In the genomic region with DNA sequence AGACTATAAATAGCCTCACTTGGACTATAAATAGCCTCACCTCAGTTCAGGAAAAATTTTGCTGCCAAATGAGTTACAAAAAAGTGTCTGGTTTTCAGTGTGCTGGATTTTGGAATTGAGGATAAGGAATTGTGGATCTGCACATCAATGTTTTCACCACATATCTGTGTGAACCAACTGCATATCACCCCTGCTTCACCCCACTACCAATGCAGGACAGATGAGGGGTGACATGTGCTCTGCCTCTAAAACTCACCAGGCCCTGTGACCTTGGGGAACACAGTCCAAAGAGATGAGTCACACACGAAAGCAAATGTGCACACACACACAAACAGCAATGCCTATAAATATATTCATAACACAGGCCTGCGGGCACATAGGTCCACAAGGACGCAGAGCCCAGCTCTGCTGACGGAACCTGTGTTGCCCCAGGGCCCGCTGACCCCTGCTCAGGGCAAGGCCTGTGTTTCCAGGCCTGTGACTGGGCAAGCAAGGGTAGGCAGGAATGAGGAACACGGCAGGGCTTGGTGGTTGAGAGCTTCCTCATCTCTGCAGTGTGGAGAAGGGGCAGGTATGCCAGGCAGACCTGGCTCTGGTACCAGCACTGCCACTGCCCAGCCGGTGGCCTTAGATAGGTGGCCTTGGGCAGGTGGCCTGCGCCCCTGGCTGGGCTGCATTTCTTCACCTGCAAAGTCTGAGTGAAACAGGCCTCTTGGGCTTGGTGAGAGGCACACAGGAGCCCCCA, we compare ENCODE assay signal across 8 cellular contexts.
DNase-seq lines count a peak whose midpoint lies in the region; ATAC-seq and TF ChIP-seq lines count a peak whose summit lies in the region.

No MANE protein-coding gene starts in this region.

- no peak for DNase-seq in activated T-cell treated with anti-CD3 and anti-CD28 coated beads, Interleukin-2, amount 50 U/mL, for 72 hours
- DNase-seq in activated T-cell treated with anti-CD3 and anti-CD28 coated beads, Interleukin-2, amount 50 U/mL, for 1 hour: no peak
- DNase-seq in WTC11 (ENCODE audit: low spot score) (no peak), right cardiac atrium (peak in 2 of 3 donors; percentile 69 to 70), tibial artery (peak; percentile 57 to 89), islet precursor cell (no peak)
- no peak for DNase-seq in activated CD8-positive, alpha-beta memory T cell treated with anti-CD3 and anti-CD28 coated beads for 24 hours
- no peak for DNase-seq in effector memory CD8-positive, alpha-beta T cell

- H3K9me3 ChIP-seq in right cardiac atrium (ENCODE audit: control insufficient read depth, low read length) (no peaks in the 10 kb centered on the region), tibial artery (no peaks in the 10 kb centered on the region)

- no peak overlapping the region for H3K4me3 ChIP-seq in right cardiac atrium (ENCODE audit: low read length)
- no peak overlapping the region for H3K4me3 ChIP-seq in tibial artery

- H3K27me3 Mint-ChIP-seq in activated T-cell treated with anti-CD3 and anti-CD28 coated beads, Interleukin-2, amount 50 U/mL, for 72 hours (ENCODE audit: low read depth): no peaks in the 10 kb centered on the region
- no peaks in the 10 kb centered on the region for H3K27me3 Mint-ChIP-seq in WTC11 (ENCODE audit: low read depth)
- H3K27me3 Mint-ChIP-seq in effector memory CD8-positive, alpha-beta T cell: no peaks in the 10 kb centered on the region

- H3K4me1 ChIP-seq in right cardiac atrium (ENCODE audit: control insufficient read depth, insufficient read depth, low read length): peaks cover 53% of the 10 kb centered on the region
- H3K4me1 ChIP-seq in tibial artery: peaks cover 16 to 63% (median 51%) of the 10 kb centered on the region in 4 donors

- H3K9me3 Mint-ChIP-seq in activated T-cell treated with anti-CD3 and anti-CD28 coated beads, Interleukin-2, amount 50 U/mL, for 72 hours: no peaks in the 10 kb centered on the region
- no peaks in the 10 kb centered on the region for H3K9me3 Mint-ChIP-seq in WTC11
- no peaks in the 10 kb centered on the region for H3K9me3 Mint-ChIP-seq in effector memory CD8-positive, alpha-beta T cell

- H3K27ac ChIP-seq in right cardiac atrium (ENCODE audit: low read length) (peak overlapping the region; percentile 69), tibial artery (peak overlapping the region; percentile 85 to 88)

- no peak for TF ChIP-seq CTCF in WTC11 (IDR thresholded peaks at IDR 0.05)
- TF ChIP-seq CTCF in tibial artery (IDR thresholded peaks at IDR 0.05): peak in 1 of 2 experiments; percentile 4

- POLR2A ChIA-PET in WTC11 (lab: Charles Lee): interaction anchor here (0.7 kb wide), 1 partner anchor 91 kb away, joined by 5 read pairs; no protein-coding TSS in a partner anchor

- H3K36me3 Mint-ChIP-seq in activated T-cell treated with anti-CD3 and anti-CD28 coated beads, Interleukin-2, amount 50 U/mL, for 72 hours (ENCODE audit: insufficient read depth in 2 of 2): no peaks in the 10 kb centered on the region
- H3K36me3 Mint-ChIP-seq in WTC11: no peaks in the 10 kb centered on the region
- peaks cover 2% of the 10 kb centered on the region for H3K36me3 Mint-ChIP-seq in effector memory CD8-positive, alpha-beta T cell (ENCODE audit: insufficient read depth)

- H3K36me3 ChIP-seq in tibial artery: no peaks in the 10 kb centered on the region

- H3K27ac Mint-ChIP-seq in activated T-cell treated with anti-CD3 and anti-CD28 coated beads, Interleukin-2, amount 50 U/mL, for 72 hours: no peak overlapping the region
- H3K27ac Mint-ChIP-seq in WTC11: no peak overlapping the region
- H3K27ac Mint-ChIP-seq in effector memory CD8-positive, alpha-beta T cell: peak overlapping the region in 1 of 2 donors; percentile 67

- H3K4me1 Mint-ChIP-seq in activated T-cell treated with anti-CD3 and anti-CD28 coated beads, Interleukin-2, amount 50 U/mL, for 72 hours (ENCODE audit: low read depth): peaks cover 37% of the 10 kb centered on the region
- 0 out of 2 replicates have a peak, but pooled peaks cover 2% of the 10 kb centered on the region for H3K4me1 Mint-ChIP-seq in WTC11
- H3K4me1 Mint-ChIP-seq in effector memory CD8-positive, alpha-beta T cell (ENCODE audit: low read depth in 2 of 2): peaks cover 10 to 17% of the 10 kb centered on the region in 2 donors

- ATAC-seq in activated T-cell treated with anti-CD3 and anti-CD28 coated beads, Interleukin-2, amount 50 U/mL, for 72 hours (replicated peaks in 1 of 2): peak; percentile 41 to 44
- ATAC-seq in WTC11 (no peak), right cardiac atrium (peak; percentile 39 to 51)
- ATAC-seq in effector memory CD8-positive, alpha-beta T cell (replicated peaks): no peak

- H3K27me3 ChIP-seq in right cardiac atrium (ENCODE audit: control insufficient read depth, insufficient read depth): no peaks in the 10 kb centered on the region
- no peaks in the 10 kb centered on the region for H3K27me3 ChIP-seq in tibial artery

- intact Hi-C loops in right cardiac atrium (cut with DNase I) (no loop called here), tibial artery (cut with DNase I; ENCODE audit: low total_unique reads) (loop anchor here (5.0 kb wide), 1 partner anchor 89 kb away; the partner anchor contains the start of gene PITPNM2)

- CTCF ChIA-PET in WTC11 (lab: Charles Lee): interaction anchor here (1.0 to 2.8 kb wide), 16 partner anchors 10 to 202 kb away, joined by 3 to 25 read pairs (median 6); partner anchors contain the start of genes MPHOSPH9 and MTRFR

- H3K4me3 Mint-ChIP-seq in activated T-cell treated with anti-CD3 and anti-CD28 coated beads, Interleukin-2, amount 50 U/mL, for 72 hours: no peak overlapping the region
- H3K4me3 Mint-ChIP-seq in WTC11: no peak overlapping the region
- H3K4me3 Mint-ChIP-seq in effector memory CD8-positive, alpha-beta T cell: no peak overlapping the region

- 41% methylated on average over 8 of the region's 8 CpGs for WGBS in right cardiac atrium

TF ChIP-seq in WTC11, 78 proteins besides CTCF, POLR2A, EP300 and RAD21:
- TF ChIP-seq ZNF121 (CRISPR knock-in tag; IDR thresholded peaks at IDR 0.05) (no peak), TCF7 (CRISPR knock-in tag; IDR thresholded peaks at IDR 0.05; ENCODE audit: low read depth) (no peak), GABPB1 (CRISPR knock-in tag; IDR thresholded peaks at IDR 0.05) (0 out of 2 replicates have a peak, but pooled peaks have one; percentile 35), SMAD4 (CRISPR knock-in tag; IDR thresholded peaks at IDR 0.05) (no peak)
- TF ChIP-seq, protein P1, sequence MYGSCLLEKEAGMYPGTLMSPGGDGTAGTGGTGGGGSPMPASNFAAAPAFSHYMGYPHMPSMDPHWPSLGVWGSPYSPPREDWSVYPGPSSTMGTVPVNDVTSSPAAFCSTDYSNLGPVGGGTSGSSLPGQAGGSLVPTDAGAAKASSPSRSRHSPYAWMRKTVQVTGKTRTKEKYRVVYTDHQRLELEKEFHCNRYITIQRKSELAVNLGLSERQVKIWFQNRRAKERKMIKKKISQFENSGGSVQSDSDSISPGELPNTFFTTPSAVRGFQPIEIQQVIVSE (CRISPR knock-in tag; IDR thresholded peaks at IDR 0.05; ENCODE audit: borderline replicate concordance): no peak

Comparison
In these comparisons a context has a peak if more than half of its experiments do, and no peak if none do; other contexts are left out.
1. ATAC-seq: peak in activated T-cell treated with anti-CD3 and anti-CD28 coated beads, Interleukin-2, amount 50 U/mL, for 72 hours (2 of 2) and right cardiac atrium (2 of 2); none in WTC11 (single experiment) and effector memory CD8-positive, alpha-beta T cell (single experiment).
2. DNase-seq: peak in right cardiac atrium (2 of 3) and tibial artery (2 of 2); none in activated T-cell treated with anti-CD3 and anti-CD28 coated beads, Interleukin-2, amount 50 U/mL, for 72 hours (0 of 2), activated T-cell treated with anti-CD3 and anti-CD28 coated beads, Interleukin-2, amount 50 U/mL, for 1 hour (single experiment), WTC11 (single experiment), islet precursor cell (single experiment), activated CD8-positive, alpha-beta memory T cell treated with anti-CD3 and anti-CD28 coated beads for 24 hours (single experiment) and effector memory CD8-positive, alpha-beta T cell (0 of 3).